23 cellular contexts compared by ENCODE assay signal in the genomic region with DNA sequence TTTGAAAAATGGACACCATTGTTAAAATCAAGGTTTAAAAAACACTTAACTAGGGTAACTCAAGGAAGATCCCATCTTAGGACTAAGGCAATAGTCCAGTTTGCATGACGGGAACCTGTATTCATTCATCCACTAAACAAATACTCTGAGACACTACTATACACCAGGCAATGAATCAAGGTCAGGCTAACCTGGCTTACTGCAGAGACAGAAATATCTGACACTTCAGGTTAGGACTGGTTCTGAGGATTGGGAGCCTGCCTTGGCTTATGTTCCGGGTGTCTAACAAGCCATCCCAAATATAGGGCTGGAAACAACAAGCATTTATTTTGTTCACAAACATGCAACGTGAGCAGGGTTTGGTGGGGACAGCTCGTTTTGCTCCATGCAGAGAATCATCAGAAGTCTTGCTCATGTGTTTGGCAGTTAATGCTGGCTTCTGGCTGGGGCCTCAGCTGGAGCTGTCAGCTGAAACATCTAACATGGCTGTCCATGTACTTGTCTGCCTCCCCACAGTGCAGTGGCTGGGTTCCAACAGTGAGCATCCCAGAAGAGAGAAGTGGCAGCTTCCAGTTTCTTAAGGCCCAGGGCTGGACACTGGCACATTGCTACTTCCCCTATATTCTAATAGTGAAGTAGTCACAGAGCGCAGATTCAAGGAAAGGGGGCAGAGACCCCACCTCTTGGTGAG. TPM values are rescaled to one million over a fixed set of nuclear protein-coding genes. Genes with fewer than 3 reads are reported as not detected.
DNase-seq lines count a peak whose midpoint lies in the region; ATAC-seq and TF ChIP-seq lines count a peak whose summit lies in the region.
"Had no signal": no experiment of that assay in that cellular context is flagged by ENCODE, and none has a peak within 500 bp of the region (broad histone marks: within the 10 kb centered on the region; RNA-seq: fewer than 3 reads in every experiment).

No MANE protein-coding gene starts in this region.

- no peaks in the 10 kb centered on the region for H3K27me3 ChIP-seq in SJCRH30

- H3K27ac ChIP-seq in HEK293 (ENCODE audit: extremely low read depth, low read depth, low read length), result no peak overlapping the region
- peak overlapping the region; percentile 92 for H3K27ac ChIP-seq in SJCRH30

- H3K4me3 Mint-ChIP-seq in stimulated activated naive B cell treated with anti-CD40 and anti-IgM and Interleukin-4, amounts not matched to agents 10 μg/mL and 1 μg/mL and 100 μg/mL, for 72 hours, result no peak overlapping the region
- H3K4me3 Mint-ChIP-seq: B cell, H9 had no signal

- POLR2A ChIA-PET in HEK293 (lab: Yijun Ruan, JAX), result no interaction called here

- no peaks in the 10 kb centered on the region for H3K4me1 Mint-ChIP-seq in stimulated activated naive B cell treated with anti-CD40 and anti-IgM and Interleukin-4, amounts not matched to agents 10 μg/mL and 1 μg/mL and 100 μg/mL, for 72 hours
- H3K4me1 Mint-ChIP-seq: B cell had no signal

- H3K4me3 ChIP-seq in HEK293 (ENCODE audit: low read depth, low read length) (no peak overlapping the region), SJCRH30 (no peak overlapping the region), epithelial cell of esophagus (ENCODE audit: low read length) (no peak overlapping the region)

- DNase-seq in SJCRH30, result peak in 1 of 2 experiments; percentile 51
- peak; percentile 57 for DNase-seq in epithelial cell of esophagus (ENCODE audit: low read depth)
- no peak for DNase-seq in stimulated activated naive B cell treated with anti-CD40 and anti-IgM and Interleukin-4, amounts not matched to agents 10 μg/mL and 1 μg/mL and 100 μg/mL, for 72 hours
- no peak for DNase-seq in activated CD4-positive, alpha-beta T cell treated with anti-CD3 and anti-CD28 coated beads for 4 hours
- DNase-seq in DMS53 treated with DMSO at 0.1 percent for 48 hours (lab: John Stamatoyannopoulos, UW; ENCODE audit: unreplicated experiment), result no peak
- DNase-seq: DMS 273 treated with DMSO at 0.1 percent for 48 hours, GDM1, H9, Kasumi-1, MM.1S, NCI-H1092, NCI-H1436 treated with DMSO at 0.1 percent for 48 hours, NCI-H2029 treated with DMSO at 0.1 percent for 48 hours, NCI-H2171, NCI-H510A treated with DMSO at 0.1 percent for 48 hours, NCI-H82, PC-3, RPMI8226, SHP77 treated with DMSO at 0.1 percent for 48 hours had no signal

- no peaks in the 10 kb centered on the region for H3K9me3 ChIP-seq in HEK293 (ENCODE audit: control insufficient read depth, insufficient read depth, low read depth, low read length)
- no peaks in the 10 kb centered on the region for H3K9me3 ChIP-seq in SJCRH30 (replicated peaks)

- H3K9me3 Mint-ChIP-seq in stimulated activated naive B cell treated with anti-CD40 and anti-IgM and Interleukin-4, amounts not matched to agents 10 μg/mL and 1 μg/mL and 100 μg/mL, for 72 hours, result no peaks in the 10 kb centered on the region
- H3K9me3 Mint-ChIP-seq: H9 had no signal

- peaks cover 22 to 35% of the 10 kb centered on the region in 2 donors for H3K27me3 Mint-ChIP-seq in stimulated activated naive B cell treated with anti-CD40 and anti-IgM and Interleukin-4, amounts not matched to agents 10 μg/mL and 1 μg/mL and 100 μg/mL, for 72 hours

- H3K36me3 ChIP-seq in HEK293 (ENCODE audit: control insufficient read depth in 2 of 2, insufficient read depth in 1 of 2, low read length in 2 of 2), result no peaks in the 10 kb centered on the region
- no peaks in the 10 kb centered on the region for H3K36me3 ChIP-seq in SJCRH30

- TF ChIP-seq CTCF in HEK293 (tag by site-specific recombination; IDR thresholded peaks at IDR 0.05) (no peak), epithelial cell of esophagus (IDR thresholded peaks at IDR 0.05; ENCODE audit: insufficient read depth, low read depth, low read length, missing control alignments) (no peak)

- CTCF ChIA-PET in HEK293 (lab: Yijun Ruan, JAX), result interaction anchor here (0.6 kb wide), 1 partner anchor 298 kb away, joined by 3 read pairs; no protein-coding TSS in a partner anchor

- H3K4me1 ChIP-seq in HEK293 (ENCODE audit: control insufficient read depth, insufficient read depth, low read length), result no peaks in the 10 kb centered on the region
- H3K4me1 ChIP-seq in SJCRH30, result peaks cover 58% of the 10 kb centered on the region

- no peaks in the 10 kb centered on the region for H3K36me3 Mint-ChIP-seq in stimulated activated naive B cell treated with anti-CD40 and anti-IgM and Interleukin-4, amounts not matched to agents 10 μg/mL and 1 μg/mL and 100 μg/mL, for 72 hours

- H3K27ac Mint-ChIP-seq in stimulated activated naive B cell treated with anti-CD40 and anti-IgM and Interleukin-4, amounts not matched to agents 10 μg/mL and 1 μg/mL and 100 μg/mL, for 72 hours, result peak overlapping the region; percentile 3
- H3K27ac Mint-ChIP-seq: B cell, H9 had no signal

- ATAC-seq in stimulated activated naive B cell treated with anti-CD40 and anti-IgM and Interleukin-4, amounts not matched to agents 10 μg/mL and 1 μg/mL and 100 μg/mL, for 72 hours (replicated peaks), result no peak
- ATAC-seq in GM19351 (IDR thresholded peaks at IDR 0.05; ENCODE audit: unreplicated experiment), result no peak
- ATAC-seq: PC-3, SK-N-SH treated with all-trans-retinoic acid at 6 μM for 48 hours had no signal

TF ChIP-seq in HEK293, 187 proteins besides CTCF, POLR2A, EP300 and RAD21:
- TF ChIP-seq ZIC2 (tag by site-specific recombination; IDR thresholded peaks at IDR 0.05), result peak; percentile 98
- TF ChIP-seq ZNF223 (tag by site-specific recombination; IDR thresholded peaks at IDR 0.05), result no peak

RNA-seq across cellular contexts. Expression of a gene that starts 37.0 kb away (rescaled TPM):
- total RNA-seq in SJCRH30 (2014; rRNA removed; shearing (Covaris generic)), result not detected in 2 replicates
- total RNA-seq: B cell, PC-3 had no signal
